Comparison of ENCODE assay signal across 11 cellular contexts in genomic region chr2:206368933-206369569, GRCh38.
DNase-seq lines count a peak whose midpoint lies in the region; ATAC-seq and TF ChIP-seq lines count a peak whose summit lies in the region.
"Had no signal": no experiment of that assay in that cellular context is flagged by ENCODE, and none has a peak within 500 bp of the region (broad histone marks: within the 10 kb centered on the region; RNA-seq: fewer than 3 reads in every experiment).

No MANE protein-coding gene starts in this region.

- DNase-seq in NOMO-1 (lab: John Stamatoyannopoulos, UW; ENCODE audit: unreplicated experiment in 2 of 2) (peak; percentile 38 to 76), thyroid gland (no peak)
- DNase-seq: CD4-positive, alpha-beta memory T cell; natural killer cell; NCI-H446 treated with DMSO at 0.1 percent for 48 hours had no signal

- intact Hi-C loops in dendritic cell treated with granulocyte-macrophage colony-stimulating factor and Interleukin-4, amounts not matched to agents 40 ng/mL and 50 ng/mL, for 4 days (cut with micrococcal nuclease), result loop anchor here (10.0 kb wide), 1 partner anchor 94 kb away; the partner anchor contains the start of gene ZDBF2
- intact Hi-C loops in thyroid gland (cut with DNase I), result no loop called here

- H2AFZ ChIP-seq in parathyroid adenoma, result peak overlapping the region; percentile 50

- TF ChIP-seq CTCF in parathyroid adenoma (IDR thresholded peaks at IDR 0.05), result no peak
- no peak for TF ChIP-seq CTCF in thyroid gland (IDR thresholded peaks at IDR 0.05)

- peak overlapping the region; percentile 86 for H3K27ac Mint-ChIP-seq in dendritic cell treated with granulocyte-macrophage colony-stimulating factor and Interleukin-4, amounts not matched to agents 40 ng/mL and 50 ng/mL, for 4 days
- H3K27ac Mint-ChIP-seq: CD4-positive, alpha-beta memory T cell; natural killer cell had no signal

- WGBS in thyroid gland, 2 donors, result 34 to 36% methylated on average over 3 of the region's 3 CpGs

- H3K4me1 Mint-ChIP-seq in dendritic cell treated with granulocyte-macrophage colony-stimulating factor and Interleukin-4, amounts not matched to agents 40 ng/mL and 50 ng/mL, for 4 days (ENCODE audit: low read depth), result peaks cover 25% of the 10 kb centered on the region
- H3K4me1 Mint-ChIP-seq: natural killer cell had no signal

- H3K9me3 ChIP-seq in parathyroid adenoma (ENCODE audit: control insufficient read depth, low read length) (no peaks in the 10 kb centered on the region), thyroid gland (no peaks in the 10 kb centered on the region)

- no peak overlapping the region for H3K4me2 ChIP-seq in parathyroid adenoma (ENCODE audit: low read length)

- H3K9me3 Mint-ChIP-seq in dendritic cell treated with granulocyte-macrophage colony-stimulating factor and Interleukin-4, amounts not matched to agents 40 ng/mL and 50 ng/mL, for 4 days, result peaks cover 26% of the 10 kb centered on the region

- H3K27me3 Mint-ChIP-seq in dendritic cell treated with granulocyte-macrophage colony-stimulating factor and Interleukin-4, amounts not matched to agents 40 ng/mL and 50 ng/mL, for 4 days, result peaks cover 3% of the 10 kb centered on the region

- peak; percentile 72 for ATAC-seq in GM18868 (IDR thresholded peaks at IDR 0.05; ENCODE audit: unreplicated experiment)
- no peak for ATAC-seq in HG03045 (IDR thresholded peaks at IDR 0.05; ENCODE audit: unreplicated experiment)
- ATAC-seq in HG03460 (IDR thresholded peaks at IDR 0.05; ENCODE audit: unreplicated experiment), result no peak
- ATAC-seq in GM18873 (IDR thresholded peaks at IDR 0.05; ENCODE audit: low FRiP score, unreplicated experiment), result no peak

- H3K27me3 ChIP-seq in parathyroid adenoma (ENCODE audit: control insufficient read depth, insufficient read depth, low read length) (no peaks in the 10 kb centered on the region), thyroid gland (no peaks in the 10 kb centered on the region)

- no peak overlapping the region for H3K27ac ChIP-seq in parathyroid adenoma
- H3K27ac ChIP-seq in thyroid gland, result no peak overlapping the region

- H3K36me3 ChIP-seq in parathyroid adenoma (ENCODE audit: control insufficient read depth, insufficient read depth, low read length) (no peaks in the 10 kb centered on the region), thyroid gland (no peaks in the 10 kb centered on the region)

- no peak overlapping the region for H3K4me3 Mint-ChIP-seq in dendritic cell treated with granulocyte-macrophage colony-stimulating factor and Interleukin-4, amounts not matched to agents 40 ng/mL and 50 ng/mL, for 4 days
- H3K4me3 Mint-ChIP-seq: natural killer cell had no signal

- H3K79me2 ChIP-seq in parathyroid adenoma, result no peaks in the 10 kb centered on the region

- H3K4me1 ChIP-seq in parathyroid adenoma (peaks cover 3% of the 10 kb centered on the region), thyroid gland (no peaks in the 10 kb centered on the region)

- H3K9ac ChIP-seq in parathyroid adenoma, result no peak overlapping the region

- no peaks in the 10 kb centered on the region for H3K36me3 Mint-ChIP-seq in dendritic cell treated with granulocyte-macrophage colony-stimulating factor and Interleukin-4, amounts not matched to agents 40 ng/mL and 50 ng/mL, for 4 days (ENCODE audit: low read depth)
- H3K36me3 Mint-ChIP-seq: CD4-positive, alpha-beta memory T cell; natural killer cell had no signal

- TF ChIP-seq POLR2A in thyroid gland (IDR thresholded peaks at IDR 0.05), result no peak

- H3K4me3 ChIP-seq in parathyroid adenoma (ENCODE audit: low read depth, low read length) (no peak overlapping the region), thyroid gland (replicated peaks in 1 of 3) (no peak overlapping the region)

Comparison
In these comparisons a context has a peak if more than half of its experiments do, and no peak if none do; other contexts are left out.
1. DNase-seq: peak in NOMO-1 (2 of 2); none in thyroid gland (0 of 2).